In genomic region chr10:34229917-34230316, GRCh38 we compare ENCODE assay signal across 30 cellular contexts.
"Had no signal": no experiment of that assay in that cellular context is flagged by ENCODE, and none has a peak within 500 bp of the region (broad histone marks: within the 10 kb centered on the region; RNA-seq: fewer than 3 reads in every experiment).

No MANE protein-coding gene starts in this region.

- DNase-seq: activated B cell treated with CpG ODN at 0.5 μM for 24 hours; activated CD4-positive, alpha-beta T cell treated with anti-CD3 and anti-CD28 coated beads for 1 hour; activated CD4-positive, alpha-beta T cell treated with anti-CD3 and anti-CD28 coated beads, Interleukin-2, amount 10 ng/mL, durations not matched to agents 24 days and 14 days; activated CD4-positive, alpha-beta T cell treated with anti-CD3 and anti-CD28 coated beads, Interleukin-2, amount 50 U/mL, for 48 hours; activated CD8-positive, alpha-beta memory T cell treated with anti-CD3 and anti-CD28 coated beads for 24 hours; activated effector memory CD4-positive, alpha-beta T cell treated with anti-CD3 and anti-CD28 coated beads, Interleukin-2, amount 50 U/mL, for 16 hours; activated naive CD4-positive, alpha-beta T cell treated with Interleukin-2 at 50 U/mL for 16 hours; activated naive CD8-positive, alpha-beta T cell treated with anti-CD3 and anti-CD28 coated beads, Interleukin-2, amount 50 U/mL, for 24 hours; activated T-cell treated with anti-CD3 and anti-CD28 coated beads, Interleukin-2, amount 50 U/mL, for 4 hours; amygdala; MG63; MV-4-11; NCI-H1092 treated with DMSO at 0.1 percent for 48 hours; NCI-H1417 treated with DMSO at 0.1 percent for 48 hours; NCI-H1694; NCI-H2029; NCI-H2107; NCI-H2171 treated with DMSO at 0.1 percent for 48 hours; NCI-H226; NCI-H510A treated with DMSO at 0.1 percent for 48 hours; PC-3; SHP77 treated with DMSO at 0.1 percent for 48 hours; T-cell; T-helper 2 cell; T1000 had no signal

- H3K27me3 ChIP-seq: MG63 had no signal

- H3K27ac ChIP-seq: SK-N-MC had no signal

- H3K36me3 ChIP-seq: MG63 had no signal

- ATAC-seq: activated naive CD4-positive, alpha-beta T cell treated with anti-CD3 and anti-CD28 coated beads, Interleukin-2, amount 50 U/mL, for 72 hours; activated naive CD8-positive, alpha-beta T cell treated with anti-CD3 and anti-CD28 coated beads, Interleukin-2, amount 50 U/mL, for 24 hours; activated T-cell treated with anti-CD3 and anti-CD28 coated beads, Interleukin-2, amount 50 U/mL, for 4 hours; PC-3; T-cell had no signal

- FAIRE-seq: astrocyte, RCC 7860, TTC549 had no signal

- H3K4me3 ChIP-seq: MG63, SK-N-MC had no signal
